In genomic region chr18:9792565-9793226, GRCh38 we compare ENCODE assay signal across 8 cellular contexts.
DNase-seq lines count a peak whose midpoint lies in the region; ATAC-seq, FAIRE-seq and TF ChIP-seq lines count a peak whose summit lies in the region.

No MANE protein-coding gene starts in this region.

- H3K4me3 ChIP-seq in A549 (no peak overlapping the region), GM12875 (ENCODE audit: low read depth, low read length) (no peak overlapping the region), WI38 (ENCODE audit: low read depth, low read length) (no peak overlapping the region), kidney (ENCODE audit: low read length in 2 of 2) (no peak overlapping the region)

- no peak overlapping the region for H3K4me3 Mint-ChIP-seq in activated T-helper 17 cell treated with anti-CD3 and anti-CD28 coated beads, Interleukin-2, amount 50 U/mL, for 72 hours

- H3K27ac ChIP-seq in A549 (peak overlapping the region in 1 of 2 experiments; percentile 43; a peak in 1 of 6 replicates), kidney (ENCODE audit: low read depth in 2 of 2, low read length in 2 of 2) (no peak overlapping the region)

- H3K9me3 ChIP-seq in A549: no peaks in the 10 kb centered on the region
- H3K9me3 ChIP-seq in kidney (ENCODE audit: control insufficient read depth in 1 of 2, low read length in 2 of 2): no peaks in the 10 kb centered on the region

- peaks cover 4% of the 10 kb centered on the region for H3K9me3 Mint-ChIP-seq in activated T-helper 17 cell treated with anti-CD3 and anti-CD28 coated beads, Interleukin-2, amount 50 U/mL, for 72 hours

- peak in 1 of 2 experiments; percentile 33; a peak in 2 of 5 replicates for TF ChIP-seq RAD21 in A549 (conservative IDR thresholded peaks at IDR 0.05 in 1 of 2, IDR thresholded peaks at IDR 0.05 in 1 of 2)

- peak in 1 of 2 experiments; percentile 55; a peak in 3 of 6 replicates for ATAC-seq in A549
- ATAC-seq in activated T-helper 17 cell treated with anti-CD3 and anti-CD28 coated beads, Interleukin-2, amount 50 U/mL, for 72 hours (replicated peaks): no peak

- 94% methylated on average over 2 of the region's 3 CpGs for WGBS in A549 (ENCODE audit: missing lambda C conversion rate)

- H3K9ac ChIP-seq in kidney (ENCODE audit: low read length in 2 of 2): no peak overlapping the region

- H3K4me2 ChIP-seq in A549: no peak overlapping the region

- TF ChIP-seq CTCF in A549 (IDR thresholded peaks at IDR 0.05) (peak; percentile 14; the same call in 1 of the 3 replicates), GM12875 (IDR thresholded peaks at IDR 0.05; ENCODE audit: borderline replicate concordance, insufficient read depth, low read depth, low read length) (peak; percentile 66), WI38 (IDR thresholded peaks at IDR 0.05; ENCODE audit: low read depth, low read length) (peak; percentile 48), kidney (IDR thresholded peaks at IDR 0.05; ENCODE audit: borderline replicate concordance, extremely low read depth, insufficient read depth) (peak; percentile 33)

- peaks cover 19% of the 10 kb centered on the region for H3K27me3 Mint-ChIP-seq in activated T-helper 17 cell treated with anti-CD3 and anti-CD28 coated beads, Interleukin-2, amount 50 U/mL, for 72 hours

- no peaks in the 10 kb centered on the region for H3K36me3 ChIP-seq in kidney (ENCODE audit: control insufficient read depth in 1 of 2, insufficient read depth in 2 of 2, low read length in 2 of 2)

- H3K27ac Mint-ChIP-seq in activated T-helper 17 cell treated with anti-CD3 and anti-CD28 coated beads, Interleukin-2, amount 50 U/mL, for 72 hours: no peak overlapping the region

- POLR2A ChIA-PET in A549 (lab: Yijun Ruan, JAX): no interaction called here

- intact Hi-C loops in kidney (cut with DNase I): no loop called here

- TF ChIP-seq POLR2A in A549 (IDR thresholded peaks at IDR 0.05; ENCODE audit: low read length): no peak

- CTCF ChIA-PET in A549 (lab: Yijun Ruan, JAX): no interaction called here

- H3K4me1 ChIP-seq in A549 (peaks cover 15% of the 10 kb centered on the region; the same call in 1 of the 3 replicates), kidney (ENCODE audit: control insufficient read depth in 1 of 2, insufficient read depth in 1 of 2, low read depth in 1 of 2, low read length in 2 of 2) (no peaks in the 10 kb centered on the region)

- peak in 1 of 2 experiments; percentile 27 for DNase-seq in A549 (ENCODE audit: low read depth in 1 of 2, low spot score in 1 of 2)
- DNase-seq in kidney: no peak
- no peak for DNase-seq in NCI-H1105 treated with DMSO at 0.1 percent for 48 hours (lab: John Stamatoyannopoulos, UW)
- DNase-seq in NCI-H2107 (lab: John Stamatoyannopoulos, UW): no peak
- DNase-seq in C1 segment of cervical spinal cord (lab: John Stamatoyannopoulos, UW): no peak

- TF ChIP-seq EP300 in A549 (IDR thresholded peaks at IDR 0.05): no peak

- H3K4me1 Mint-ChIP-seq in activated T-helper 17 cell treated with anti-CD3 and anti-CD28 coated beads, Interleukin-2, amount 50 U/mL, for 72 hours: no peaks in the 10 kb centered on the region

- FAIRE-seq in A549 (lab: Jason Lieb, UNC) (no peak), kidney (lab: Jason Lieb, UNC) (no peak)

- H3K36me3 Mint-ChIP-seq in activated T-helper 17 cell treated with anti-CD3 and anti-CD28 coated beads, Interleukin-2, amount 50 U/mL, for 72 hours (ENCODE audit: low read depth): no peaks in the 10 kb centered on the region

TF ChIP-seq in A549, 52 proteins besides CTCF, POLR2A, EP300 and RAD21:
- TF ChIP-seq PBX3 (IDR thresholded peaks at IDR 0.05): no peak
- no peak for TF ChIP-seq HDAC2 (IDR thresholded peaks at IDR 0.05)
- no peak for TF ChIP-seq SMC3 (IDR thresholded peaks at IDR 0.05)
- no peak for TF ChIP-seq NPAS2 (CRISPR knock-in tag; IDR thresholded peaks at IDR 0.05; ENCODE audit: borderline replicate concordance)
- no peak for TF ChIP-seq GATA3 (IDR thresholded peaks at IDR 0.05; ENCODE audit: borderline replicate concordance)
- TF ChIP-seq HOXB5 (CRISPR knock-in tag; IDR thresholded peaks at IDR 0.05): no peak
- TF ChIP-seq HES2 (IDR thresholded peaks at IDR 0.05): no peak

Comparison
In these comparisons a context has a peak if more than half of its experiments do, and no peak if none do; other contexts are left out.
1. CTCF ChIP-seq: peak in every context shown above with its lines; median percentile 66 in GM12875; 48 in WI38; 33 in kidney; 14 in A549.